Comparison of ENCODE assay signal across 8 cellular contexts in the genomic region with DNA sequence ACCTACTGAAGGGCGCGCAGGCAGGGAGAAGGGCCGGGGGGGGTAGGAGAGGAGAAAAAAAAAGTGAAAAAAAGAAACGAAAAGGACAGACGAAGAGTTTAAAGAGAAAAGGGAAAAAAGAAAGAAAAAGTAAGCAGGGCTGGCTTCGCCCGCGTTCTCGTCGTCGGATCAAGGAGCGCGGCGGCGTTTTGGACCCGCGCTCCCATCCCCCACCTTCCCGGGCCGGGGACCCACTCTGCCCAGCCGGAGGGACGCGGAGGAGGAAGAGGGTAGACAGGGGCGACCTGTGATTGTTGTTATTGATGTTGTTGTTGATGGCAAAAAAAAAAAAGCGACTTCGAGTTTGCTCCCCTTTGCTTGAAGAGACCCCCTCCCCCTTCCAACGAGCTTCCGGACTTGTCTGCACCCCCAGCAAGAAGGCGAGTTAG. TPM values are rescaled to one million over a fixed set of nuclear protein-coding genes. Genes with fewer than 3 reads are reported as not detected.
DNase-seq lines count a peak whose midpoint lies in the region; ATAC-seq and TF ChIP-seq lines count a peak whose summit lies in the region.

No MANE protein-coding gene starts in this region.

- intact Hi-C loops in sigmoid colon (cut with DNase I): loop anchor here (2.0 to 10.0 kb wide), 7 partner anchors 69 to 1761 kb away; a partner anchor contains a TSS

- H3K9me3 ChIP-seq in SU-DHL-6 (ENCODE audit: insufficient read depth, low read length) (no peaks in the 10 kb centered on the region), gastroesophageal sphincter (no peaks in the 10 kb centered on the region), sigmoid colon (no peaks in the 10 kb centered on the region)

- no peak for TF ChIP-seq POLR2A in gastroesophageal sphincter (IDR thresholded peaks at IDR 0.05)
- no peak for TF ChIP-seq POLR2A in sigmoid colon (IDR thresholded peaks at IDR 0.05)

- H3K9me3 Mint-ChIP-seq in activated CD8-positive, alpha-beta memory T cell treated with anti-CD3 and anti-CD28 coated beads, Interleukin-2, amount 10 ng/mL, durations not matched to agents 7 days and 5 days (ENCODE audit: low read depth): no peaks in the 10 kb centered on the region

- no peak for TF ChIP-seq CTCF in SU-DHL-6 (IDR thresholded peaks at IDR 0.05; ENCODE audit: insufficient read depth, low read length, poor library complexity, severe bottlenecking)
- no peak for TF ChIP-seq CTCF in gastroesophageal sphincter (IDR thresholded peaks at IDR 0.05)
- TF ChIP-seq CTCF in sigmoid colon (IDR thresholded peaks at IDR 0.05): no peak

- CTCF ChIA-PET in activated CD8-positive, alpha-beta memory T cell treated with anti-CD3 and anti-CD28 coated beads, Interleukin-2, amount 10 ng/mL, durations not matched to agents 7 days and 5 days (lab: Charles Lee): interaction anchor here (1.1 to 1.2 kb wide), 2 partner anchors 8 to 155 kb away, joined by 3 to 5 read pairs; no protein-coding TSS in a partner anchor

- no peaks in the 10 kb centered on the region for H4K20me1 ChIP-seq in SU-DHL-6 (ENCODE audit: low read depth, low read length)

- H3F3A ChIP-seq in SU-DHL-6 (ENCODE audit: insufficient read depth): peaks cover 20% of the 10 kb centered on the region

- H3K4me1 ChIP-seq in gastroesophageal sphincter: peaks cover 0 to 38% (median 2%) of the 10 kb centered on the region in 3 donors
- H3K4me1 ChIP-seq in sigmoid colon: peaks cover 0 to 28% (median 20%) of the 10 kb centered on the region in 4 donors

- no peaks in the 10 kb centered on the region for H3K9me2 ChIP-seq in SU-DHL-6 (replicated peaks; ENCODE audit: insufficient read depth, low read length)

- no peak for ATAC-seq in activated CD8-positive, alpha-beta memory T cell treated with anti-CD3 and anti-CD28 coated beads, Interleukin-2, amount 10 ng/mL, durations not matched to agents 7 days and 5 days
- ATAC-seq in gastroesophageal sphincter (no peak), GM19455 (IDR thresholded peaks at IDR 0.05; ENCODE audit: unreplicated experiment) (no peak)

- peak overlapping the region; percentile 67 for H3K27ac Mint-ChIP-seq in activated CD8-positive, alpha-beta memory T cell treated with anti-CD3 and anti-CD28 coated beads, Interleukin-2, amount 10 ng/mL, durations not matched to agents 7 days and 5 days

- H3K4me3 ChIP-seq in SU-DHL-6 (ENCODE audit: insufficient read depth, low read length, poor library complexity, severe bottlenecking) (peak overlapping the region; percentile 62), gastroesophageal sphincter (peak overlapping the region; percentile 48 to 88), sigmoid colon (peak overlapping the region; percentile 60 to 94 (median 74))

- TF ChIP-seq EP300 in gastroesophageal sphincter (IDR thresholded peaks at IDR 0.05) (no peak), sigmoid colon (IDR thresholded peaks at IDR 0.05) (no peak)

- H3K9ac ChIP-seq in SU-DHL-6 (ENCODE audit: low read length): peak overlapping the region; percentile 41

- H3K27ac ChIP-seq in SU-DHL-6 (ENCODE audit: low read depth, low read length): no peak overlapping the region
- peak overlapping the region; percentile 66 to 97 (median 94) for H3K27ac ChIP-seq in gastroesophageal sphincter
- peak overlapping the region; percentile 87 to 98 (median 94) for H3K27ac ChIP-seq in sigmoid colon

- DNase-seq in activated CD8-positive, alpha-beta memory T cell treated with anti-CD3 and anti-CD28 coated beads, Interleukin-2, amount 10 ng/mL, durations not matched to agents 7 days and 5 days: no peak
- no peak for DNase-seq in activated CD8-positive, alpha-beta memory T cell treated with anti-CD3 and anti-CD28 coated beads for 24 hours
- DNase-seq in sigmoid colon (no peak), mesenteric fat pad (ENCODE audit: low spot score) (no peak), NCI-H146 (lab: John Stamatoyannopoulos, UW) (no peak)

- H3K36me3 ChIP-seq in SU-DHL-6 (ENCODE audit: low read length) (no peaks in the 10 kb centered on the region; the same call in 1 of the 2 replicates), gastroesophageal sphincter (no peaks in the 10 kb centered on the region), sigmoid colon (no peaks in the 10 kb centered on the region)

- H3K27me3 ChIP-seq in SU-DHL-6 (ENCODE audit: low read length) (no peaks in the 10 kb centered on the region), gastroesophageal sphincter (no peaks in the 10 kb centered on the region), sigmoid colon (no peaks in the 10 kb centered on the region)

- WGBS in gastroesophageal sphincter (ENCODE audit: low coverage in 1 of 2), 2 donors: 0 to 1% methylated on average over 26 to 27 of the region's 28 CpGs
- 0 to 1% methylated on average over 28 of the region's 28 CpGs for WGBS in sigmoid colon, 2 donors

- no peaks in the 10 kb centered on the region for H3K36me3 Mint-ChIP-seq in activated CD8-positive, alpha-beta memory T cell treated with anti-CD3 and anti-CD28 coated beads, Interleukin-2, amount 10 ng/mL, durations not matched to agents 7 days and 5 days

- peak overlapping the region; percentile 76 for H3K4me2 ChIP-seq in SU-DHL-6 (ENCODE audit: low read depth, low read length, poor library complexity, severe bottlenecking)

- peaks cover 19% of the 10 kb centered on the region for H3K4me1 Mint-ChIP-seq in activated CD8-positive, alpha-beta memory T cell treated with anti-CD3 and anti-CD28 coated beads, Interleukin-2, amount 10 ng/mL, durations not matched to agents 7 days and 5 days

- H3K27me3 Mint-ChIP-seq in activated CD8-positive, alpha-beta memory T cell treated with anti-CD3 and anti-CD28 coated beads, Interleukin-2, amount 10 ng/mL, durations not matched to agents 7 days and 5 days: peaks cover 51% of the 10 kb centered on the region

- H2AFZ ChIP-seq in SU-DHL-6 (ENCODE audit: low read depth, low read length, severe bottlenecking): peak overlapping the region; percentile 53

- peak overlapping the region; percentile 74 for H3K4me3 Mint-ChIP-seq in activated CD8-positive, alpha-beta memory T cell treated with anti-CD3 and anti-CD28 coated beads, Interleukin-2, amount 10 ng/mL, durations not matched to agents 7 days and 5 days

- 0 out of 2 replicates have a peak, but pooled peaks cover 8% of the 10 kb centered on the region for H3K79me2 ChIP-seq in SU-DHL-6 (ENCODE audit: insufficient read depth, low read length)

RNA-seq across cellular contexts. Expression of a gene that starts 2.4 kb away (rescaled TPM):
- total RNA-seq in activated CD8-positive, alpha-beta memory T cell treated with anti-CD3 and anti-CD28 coated beads, Interleukin-2, amount 10 ng/mL, durations not matched to agents 7 days and 5 days: 10 to 100 TPM in 1 of 2 experiments, under 1 TPM in 1; 0.76 to 10.4 TPM
- total RNA-seq in gastroesophageal sphincter (1 to 10 TPM; 3.3 to 4.6 (median 4.1) TPM), sigmoid colon (1 to 10 TPM; 3.9 to 8.8 (median 6.5) TPM), mesenteric fat pad (14.4 TPM)
- 10 to 100 TPM in 1 of 3 donors, 1 to 10 TPM in 2; 5.4 to 12.4 (median 6.2) TPM for polyA plus RNA-seq in sigmoid colon
